In genomic region chr22:25714070-25714469, GRCh38 we compare ENCODE assay signal across 33 cellular contexts. TPM values are rescaled to one million over a fixed set of nuclear protein-coding genes. Genes with fewer than 3 reads are reported as not detected.
"Had no signal": no experiment of that assay in that cellular context is flagged by ENCODE, and none has a peak within 500 bp of the region (broad histone marks: within the 10 kb centered on the region; RNA-seq: fewer than 3 reads in every experiment).

No MANE protein-coding gene starts in this region.

- H3K4me3 Mint-ChIP-seq: activated B cell treated with CpG ODN at 0.5 μM for 24 hours; activated CD8-positive, alpha-beta T cell treated with anti-CD3 and anti-CD28 coated beads for 36 hours; activated naive CD4-positive, alpha-beta T cell treated with anti-CD3 and anti-CD28 coated beads for 36 hours; activated naive CD4-positive, alpha-beta T cell treated with anti-CD3 and anti-CD28 coated beads, Interleukin-2, amount 50 U/mL, for 24 hours; activated naive CD8-positive, alpha-beta T cell treated with anti-CD3 and anti-CD28 coated beads for 36 hours; activated naive CD8-positive, alpha-beta T cell treated with anti-CD3 and anti-CD28 coated beads, Interleukin-2, amount 50 U/mL, for 24 hours; activated T-helper 1 cell treated with anti-CD3 and anti-CD28 coated beads, Interleukin-12 subunit alpha, Interleukin-12 subunit beta, Interleukin-2, Interleukin-4 antibody, amounts not matched to agents 30 ng/mL and 10 ng/mL and 1 ng/mL, durations not matched to agents 14 hours and 24 hours and 36 hours had no signal

- DNase-seq: activated B cell treated with CpG ODN at 0.5 μM for 24 hours; activated CD4-positive, alpha-beta T cell treated with anti-CD3 and anti-CD28 coated beads for 48 hours; activated CD4-positive, alpha-beta T cell treated with anti-CD3 and anti-CD28 coated beads, Interleukin-2, amount 50 U/mL, for 1 hour; activated CD4-positive, alpha-beta T cell treated with anti-CD3 and anti-CD28 coated beads, Interleukin-2, amount 50 U/mL, for 48 hours; activated CD8-positive, alpha-beta memory T cell treated with anti-CD3 and anti-CD28 coated beads for 24 hours; activated CD8-positive, alpha-beta T cell treated with anti-CD3 and anti-CD28 coated beads for 36 hours; activated effector memory CD4-positive, alpha-beta T cell treated with anti-CD3 and anti-CD28 coated beads, Interleukin-2, amount 50 U/mL, for 16 hours; activated naive CD4-positive, alpha-beta T cell treated with anti-CD3 and anti-CD28 coated beads for 36 hours; activated naive CD8-positive, alpha-beta T cell treated with anti-CD3 and anti-CD28 coated beads for 36 hours; activated naive CD8-positive, alpha-beta T cell treated with anti-CD3 and anti-CD28 coated beads, Interleukin-2, amount 50 U/mL, for 24 hours; activated T-cell treated with anti-CD3 and anti-CD28 coated beads, Interleukin-2, amount 50 U/mL, for 1 hour; activated T-cell treated with anti-CD3 and anti-CD28 coated beads, Interleukin-2, amount 50 U/mL, for 48 hours; adrenal gland; amygdala; aorta; body of pancreas; central memory CD4-positive, alpha-beta T cell; cerebellar nuclear complex; colonic mucosa; effector CD8-positive, alpha-beta T cell; esophagus squamous epithelium; foreskin melanocyte; head of caudate nucleus; T1000; WERI-Rb-1 had no signal

- ATAC-seq: activated CD4-positive, CD25-positive, alpha-beta regulatory T cell treated with anti-CD3 and anti-CD28 coated beads, Interleukin-2, amount 50 U/mL, for 24 hours; activated CD8-positive, alpha-beta T cell treated with anti-CD3 and anti-CD28 coated beads for 36 hours; activated naive CD8-positive, alpha-beta T cell treated with anti-CD3 and anti-CD28 coated beads, Interleukin-2, amount 50 U/mL, for 24 hours; body of pancreas had no signal

- H3K9me3 ChIP-seq: adrenal gland, body of pancreas, colonic mucosa, esophagus squamous epithelium had no signal

- H3K27me3 Mint-ChIP-seq: activated B cell treated with CpG ODN at 0.5 μM for 24 hours; activated CD8-positive, alpha-beta T cell treated with anti-CD3 and anti-CD28 coated beads for 36 hours; activated naive CD4-positive, alpha-beta T cell treated with anti-CD3 and anti-CD28 coated beads, Interleukin-2, amount 50 U/mL, for 24 hours; activated naive CD8-positive, alpha-beta T cell treated with anti-CD3 and anti-CD28 coated beads for 36 hours; activated naive CD8-positive, alpha-beta T cell treated with anti-CD3 and anti-CD28 coated beads, Interleukin-2, amount 50 U/mL, for 24 hours had no signal

- H3K27me3 ChIP-seq: adrenal gland, body of pancreas, colonic mucosa, esophagus squamous epithelium had no signal

- H3K4me3 ChIP-seq: adrenal gland, body of pancreas, colonic mucosa, esophagus squamous epithelium had no signal

- H3K36me3 ChIP-seq: colonic mucosa had no signal

- H3K4me1 Mint-ChIP-seq: activated B cell treated with CpG ODN at 0.5 μM for 24 hours had no signal

- H3K27ac ChIP-seq: adrenal gland, body of pancreas, colonic mucosa, epithelial cell of prostate, esophagus squamous epithelium, WERI-Rb-1 had no signal

- H3K27ac Mint-ChIP-seq: activated B cell treated with CpG ODN at 0.5 μM for 24 hours; activated CD8-positive, alpha-beta T cell treated with anti-CD3 and anti-CD28 coated beads for 36 hours; activated naive CD4-positive, alpha-beta T cell treated with anti-CD3 and anti-CD28 coated beads for 36 hours; activated naive CD4-positive, alpha-beta T cell treated with anti-CD3 and anti-CD28 coated beads, Interleukin-2, amount 50 U/mL, for 24 hours; activated naive CD8-positive, alpha-beta T cell treated with anti-CD3 and anti-CD28 coated beads for 36 hours; activated naive CD8-positive, alpha-beta T cell treated with anti-CD3 and anti-CD28 coated beads, Interleukin-2, amount 50 U/mL, for 24 hours; activated T-helper 1 cell treated with anti-CD3 and anti-CD28 coated beads, Interleukin-12 subunit alpha, Interleukin-12 subunit beta, Interleukin-2, Interleukin-4 antibody, amounts not matched to agents 30 ng/mL and 10 ng/mL and 1 ng/mL, durations not matched to agents 14 hours and 24 hours and 36 hours had no signal

- FAIRE-seq: endometrium, endothelial cell of umbilical vein had no signal

- H3K4me1 ChIP-seq: adrenal gland, body of pancreas, colonic mucosa, esophagus squamous epithelium had no signal

- H3K9me3 Mint-ChIP-seq: activated B cell treated with CpG ODN at 0.5 μM for 24 hours; activated CD8-positive, alpha-beta T cell treated with anti-CD3 and anti-CD28 coated beads for 36 hours; activated naive CD4-positive, alpha-beta T cell treated with anti-CD3 and anti-CD28 coated beads for 36 hours; activated naive CD4-positive, alpha-beta T cell treated with anti-CD3 and anti-CD28 coated beads, Interleukin-2, amount 50 U/mL, for 24 hours; activated naive CD8-positive, alpha-beta T cell treated with anti-CD3 and anti-CD28 coated beads for 36 hours; activated naive CD8-positive, alpha-beta T cell treated with anti-CD3 and anti-CD28 coated beads, Interleukin-2, amount 50 U/mL, for 24 hours; activated T-helper 1 cell treated with anti-CD3 and anti-CD28 coated beads, Interleukin-12 subunit alpha, Interleukin-12 subunit beta, Interleukin-2, Interleukin-4 antibody, amounts not matched to agents 30 ng/mL and 10 ng/mL and 1 ng/mL, durations not matched to agents 14 hours and 24 hours and 36 hours; activated T-helper 2 cell treated with anti-CD3 and anti-CD28 coated beads, Interferon-gamma antibody, Interleukin-2, Interleukin-4, amounts not matched to agents 10 μg/mL and 5 μg/mL and 100 μg/mL, durations not matched to agents 14 hours and 24 hours and 36 hours had no signal

RNA-seq across cellular contexts. Expression of gene MYO18B, which starts 27.9 kb away (rescaled TPM):
- total RNA-seq: endothelial cell of umbilical vein had no signal
- polyA plus RNA-seq: fibroblast of lung had no signal
